ENCODE assay signal across 8 cellular contexts in the genomic region with DNA sequence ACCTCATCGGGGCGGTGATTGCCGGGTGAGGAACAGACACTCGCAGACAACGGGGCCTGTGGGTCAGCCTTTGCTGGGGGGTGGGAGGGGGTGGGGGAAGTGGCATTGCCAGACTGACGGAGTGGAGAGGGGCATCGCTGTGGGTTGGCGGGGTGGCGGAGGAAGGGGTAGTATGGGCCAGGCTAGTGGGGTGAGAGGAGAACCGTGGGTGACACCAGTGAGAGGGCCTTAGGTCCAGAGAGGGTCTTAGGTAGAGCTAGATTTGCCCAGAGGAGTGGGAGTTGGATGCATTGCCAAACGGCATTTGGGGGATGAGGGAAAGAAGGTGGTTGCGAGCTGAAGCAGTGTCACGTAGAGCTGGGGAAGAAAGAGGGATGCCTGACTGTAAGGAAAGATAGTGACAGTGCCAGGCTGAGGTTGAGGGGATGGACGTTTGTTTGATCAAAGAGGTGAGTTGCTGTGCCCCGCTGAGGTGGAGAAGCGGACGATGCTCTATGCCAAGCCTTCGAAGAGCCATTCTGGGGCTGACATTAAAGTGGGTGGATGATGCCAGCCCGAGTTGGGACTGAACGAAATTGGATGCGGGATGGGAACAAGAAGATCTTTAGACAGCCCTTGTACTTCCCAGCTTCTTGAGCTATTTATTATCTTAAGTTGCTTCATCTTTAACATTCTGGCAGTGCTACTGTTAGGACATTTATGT. TPM values are rescaled to one million over a fixed set of nuclear protein-coding genes. Genes with fewer than 3 reads are reported as not detected.
DNase-seq lines count a peak whose midpoint lies in the region; ATAC-seq and TF ChIP-seq lines count a peak whose summit lies in the region.

No MANE protein-coding gene starts in this region.

- peaks cover 39 to 43% (median 43%) of the 10 kb centered on the region in 11 experiments for H3K36me3 ChIP-seq in BLaER1 treated with 17β-estradiol and CSF1 and Interleukin-3, amounts not matched to agents 10 nM and 100 nM
- H3K36me3 ChIP-seq in MG63, result peaks cover 39% of the 10 kb centered on the region

- H3K4me3 ChIP-seq in BLaER1 treated with 17β-estradiol and CSF1 and Interleukin-3, amounts not matched to agents 10 nM and 100 nM, result peak overlapping the region; percentile 74 to 97 (median 86)
- peak overlapping the region; percentile 94 for H3K4me3 ChIP-seq in MG63

- intact Hi-C loops in dendritic cell treated with granulocyte-macrophage colony-stimulating factor and Interleukin-4, amounts not matched to agents 40 ng/mL and 50 ng/mL, for 4 days (cut with micrococcal nuclease), result loop anchor here (5.0 to 10.0 kb wide), 2 partner anchors 211 to 476 kb away; partner anchors contain the start of gene EIF4A2
- intact Hi-C loops in natural killer cell (cut with micrococcal nuclease), result loop anchor here (1.0 to 10.0 kb wide), 4 partner anchors 213 to 985 kb away; partner anchors contain the start of genes ETV5, RPL39L and SENP2

- H3K9me3 Mint-ChIP-seq in dendritic cell treated with granulocyte-macrophage colony-stimulating factor and Interleukin-4, amounts not matched to agents 40 ng/mL and 50 ng/mL, for 4 days, result no peaks in the 10 kb centered on the region
- no peaks in the 10 kb centered on the region for H3K9me3 Mint-ChIP-seq in natural killer cell

- DNase-seq in MG63 (no peak), natural killer cell (no peak), GM13976 (ENCODE audit: low spot score) (no peak), A172 (ENCODE audit: low spot score) (no peak)
- no peak for DNase-seq in stimulated activated CD4-positive, alpha-beta T cell treated with anti-CD3 and anti-CD28 coated beads, Interleukin-1b, Interleukin-23, amount 100 ng/mL, for 48 hours
- DNase-seq in activated effector memory CD4-positive, alpha-beta T cell treated with Interleukin-2 at 50 U/mL for 16 hours, result no peak

- peak overlapping the region; percentile 82 to 96 (median 91) for H3K9ac ChIP-seq in BLaER1 treated with 17β-estradiol and CSF1 and Interleukin-3, amounts not matched to agents 10 nM and 100 nM

- ATAC-seq in natural killer cell, result no peak

- no peak for TF ChIP-seq CTCF in natural killer cell (IDR thresholded peaks at IDR 0.05)
- TF ChIP-seq CTCF in GM13976 (IDR thresholded peaks at IDR 0.05; ENCODE audit: borderline replicate concordance, control extremely low read depth, extremely low read depth, insufficient read depth, missing control alignments), result no peak

- peaks cover 51% of the 10 kb centered on the region for H3K4me1 Mint-ChIP-seq in dendritic cell treated with granulocyte-macrophage colony-stimulating factor and Interleukin-4, amounts not matched to agents 40 ng/mL and 50 ng/mL, for 4 days (ENCODE audit: low read depth)
- peaks cover 53 to 57% of the 10 kb centered on the region in 2 donors for H3K4me1 Mint-ChIP-seq in natural killer cell

- peak overlapping the region; percentile 96 for H3K27ac Mint-ChIP-seq in dendritic cell treated with granulocyte-macrophage colony-stimulating factor and Interleukin-4, amounts not matched to agents 40 ng/mL and 50 ng/mL, for 4 days
- H3K27ac Mint-ChIP-seq in natural killer cell, result peak overlapping the region; percentile 97 to 98

- H3K27me3 ChIP-seq in BLaER1 treated with 17β-estradiol and CSF1 and Interleukin-3, amounts not matched to agents 10 nM and 100 nM, result no peaks in the 10 kb centered on the region
- H3K27me3 ChIP-seq in MG63, result no peaks in the 10 kb centered on the region

- H3K4me1 ChIP-seq in BLaER1 treated with 17β-estradiol and CSF1 and Interleukin-3, amounts not matched to agents 10 nM and 100 nM, result peaks cover 39 to 62% (median 43%) of the 10 kb centered on the region in 10 experiments

- H3K9me3 ChIP-seq in BLaER1 treated with 17β-estradiol and CSF1 and Interleukin-3, amounts not matched to agents 10 nM and 100 nM (replicated peaks in 1 of 11), result no peaks in the 10 kb centered on the region
- no peaks in the 10 kb centered on the region for H3K9me3 ChIP-seq in MG63

- H3K4me3 Mint-ChIP-seq in dendritic cell treated with granulocyte-macrophage colony-stimulating factor and Interleukin-4, amounts not matched to agents 40 ng/mL and 50 ng/mL, for 4 days, result peak overlapping the region; percentile 86
- H3K4me3 Mint-ChIP-seq in natural killer cell, result peak overlapping the region; percentile 99

- peaks cover 0 to 46% (median 23%) of the 10 kb centered on the region in 11 experiments; a peak in 12 of 22 replicates for H4K20me1 ChIP-seq in BLaER1 treated with 17β-estradiol and CSF1 and Interleukin-3, amounts not matched to agents 10 nM and 100 nM

- no peaks in the 10 kb centered on the region for H3K27me3 Mint-ChIP-seq in dendritic cell treated with granulocyte-macrophage colony-stimulating factor and Interleukin-4, amounts not matched to agents 40 ng/mL and 50 ng/mL, for 4 days
- no peaks in the 10 kb centered on the region for H3K27me3 Mint-ChIP-seq in natural killer cell (ENCODE audit: low read depth in 2 of 2)

- in situ Hi-C loops in GM13976 (cut with MboI; ENCODE audit: low sequenced_read_pairs, unreplicated experiment), result no loop called here

- peak overlapping the region; percentile 80 to 96 (median 89) for H3K27ac ChIP-seq in BLaER1 treated with 17β-estradiol and CSF1 and Interleukin-3, amounts not matched to agents 10 nM and 100 nM

- H3K36me3 Mint-ChIP-seq in dendritic cell treated with granulocyte-macrophage colony-stimulating factor and Interleukin-4, amounts not matched to agents 40 ng/mL and 50 ng/mL, for 4 days (ENCODE audit: low read depth), result peaks cover 63% of the 10 kb centered on the region
- H3K36me3 Mint-ChIP-seq in natural killer cell, result peaks cover 10% of the 10 kb centered on the region

- H3K4me2 ChIP-seq in BLaER1 treated with 17β-estradiol and CSF1 and Interleukin-3, amounts not matched to agents 10 nM and 100 nM, result peak overlapping the region; percentile 88 to 99 (median 96)

RNA-seq across cellular contexts. Expression of gene DNAJB11, which starts 0.6 kb away (rescaled TPM):
- total RNA-seq in MG63 (2014; rRNA removed; shearing (Covaris generic); ENCODE audit: low replicate concordance), result 63.1 and 86.8 TPM in 2 replicates
- 100 to 1,000 TPM in 2 of 3 donors, 10 to 100 TPM in 1; 85.9 to 112 (median 111) TPM for total RNA-seq in natural killer cell
- 175 and 202 TPM in 2 replicates for total RNA-seq in A172 (2014; rRNA removed; shearing (Covaris generic))

RNA-seq across cellular contexts. Expression of gene TBCCD1, which starts 4.0 kb away (rescaled TPM):
- 21.5 and 24.1 TPM in 2 replicates for total RNA-seq in MG63 (2014; rRNA removed; shearing (Covaris generic); ENCODE audit: low replicate concordance)
- 10 to 100 TPM; 16.8 to 23.0 (median 20.3) TPM for total RNA-seq in natural killer cell
- total RNA-seq in A172 (2014; rRNA removed; shearing (Covaris generic)), result 10.2 and 19.6 TPM in 2 replicates

RNA-seq across cellular contexts. Expression of gene CRYGS, which starts 26.9 kb away (rescaled TPM):
- 0.66 TPM in 1 of 2 replicates, not detected in the other for total RNA-seq in MG63 (2014; rRNA removed; shearing (Covaris generic); ENCODE audit: low replicate concordance)
- 1 to 10 TPM; 2.1 to 3.4 (median 2.5) TPM for total RNA-seq in natural killer cell
- total RNA-seq in A172 (2014; rRNA removed; shearing (Covaris generic)), result 0.24 and 0.31 TPM in 2 replicates

RNA-seq across cellular contexts. Expression of gene AHSG, which starts 41.8 kb away (rescaled TPM):
- not detected in 2 replicates for total RNA-seq in MG63 (2014; rRNA removed; shearing (Covaris generic); ENCODE audit: low replicate concordance)
- total RNA-seq in natural killer cell, result not detected
- total RNA-seq in A172 (2014; rRNA removed; shearing (Covaris generic)), result not detected in 2 replicates
